In the genomic region with DNA sequence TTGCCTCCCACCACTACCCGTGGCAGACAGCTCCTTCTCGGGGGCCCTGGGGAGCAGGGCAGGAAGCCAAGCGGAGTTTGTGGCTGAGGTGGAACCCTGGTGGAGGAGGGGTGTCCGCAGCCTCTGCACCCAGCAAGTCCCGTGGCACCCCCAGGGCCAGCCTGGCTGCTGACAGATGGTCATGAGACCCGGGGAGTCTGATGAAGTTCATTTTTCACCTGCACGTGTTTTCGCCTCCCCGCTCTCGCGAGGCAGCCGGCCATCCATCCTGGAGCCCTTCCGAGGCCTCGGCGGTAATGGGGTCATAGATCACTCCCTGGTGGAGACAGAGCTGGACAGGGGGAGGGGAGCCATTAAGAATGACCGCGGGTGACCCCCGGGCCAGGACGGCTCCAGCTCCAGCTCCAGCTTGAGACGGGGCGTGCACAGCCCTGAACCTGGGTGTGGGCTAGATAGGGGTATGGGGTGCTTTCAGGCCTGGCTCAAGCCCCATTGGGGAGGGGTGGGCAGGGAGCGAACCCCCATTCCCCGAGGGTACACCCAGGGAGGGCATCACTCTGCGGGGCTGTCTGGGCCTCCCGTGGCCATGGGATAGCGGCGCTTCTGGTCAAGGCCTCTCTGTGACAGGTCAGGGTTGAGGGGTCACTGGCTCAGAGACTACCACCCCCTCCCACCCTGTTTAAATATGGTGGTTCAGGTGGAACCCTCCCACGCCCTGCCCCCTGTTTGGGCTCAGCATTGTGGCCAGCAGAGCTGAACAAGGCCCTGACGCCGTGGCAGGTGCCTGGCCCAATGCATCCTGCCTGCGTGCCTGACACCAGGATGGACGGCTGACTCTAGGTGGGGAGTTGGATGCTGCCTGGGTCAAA, we compare ENCODE assay signal across 15 cellular contexts.
DNase-seq lines count a peak whose midpoint lies in the region; ATAC-seq and TF ChIP-seq lines count a peak whose summit lies in the region.
"Had no signal": no experiment of that assay in that cellular context is flagged by ENCODE, and none has a peak within 500 bp of the region (broad histone marks: within the 10 kb centered on the region; RNA-seq: fewer than 3 reads in every experiment).

No MANE protein-coding gene starts in this region.

- TF ChIP-seq CTCF in chondrocyte (IDR thresholded peaks at IDR 0.05) (no peak), right lobe of liver (IDR thresholded peaks at IDR 0.05) (no peak)

- peaks cover 6% of the 10 kb centered on the region for H3K27me3 Mint-ChIP-seq in activated naive CD4-positive, alpha-beta T cell treated with anti-CD3 and anti-CD28 coated beads, Interleukin-2, amount 10 ng/mL, durations not matched to agents 7 days and 5 days
- H3K27me3 Mint-ChIP-seq in chondrocyte (ENCODE audit: low read depth): peaks cover 1% of the 10 kb centered on the region
- H3K27me3 Mint-ChIP-seq: activated CD4-positive, alpha-beta T cell treated with anti-CD3 and anti-CD28 coated beads, Interleukin-2, amount 10 ng/mL, durations not matched to agents 24 days and 14 days had no signal

- no peak overlapping the region for H3K4me3 Mint-ChIP-seq in activated naive CD4-positive, alpha-beta T cell treated with anti-CD3 and anti-CD28 coated beads, Interleukin-2, amount 10 ng/mL, durations not matched to agents 7 days and 5 days
- H3K4me3 Mint-ChIP-seq in chondrocyte (ENCODE audit: unreplicated experiment): no peak overlapping the region
- H3K4me3 Mint-ChIP-seq: activated CD4-positive, alpha-beta T cell treated with anti-CD3 and anti-CD28 coated beads, Interleukin-2, amount 10 ng/mL, durations not matched to agents 24 days and 14 days; endodermal cell; nephron had no signal

- H3K27ac ChIP-seq in right lobe of liver (no peak overlapping the region), urinary bladder (ENCODE audit: low read depth) (peak overlapping the region; percentile 63)
- H3K27ac ChIP-seq: gastrocnemius medialis had no signal

- intact Hi-C loops in right lobe of liver (cut with DNase I): no loop called here

- H3K36me3 ChIP-seq in right lobe of liver (no peaks in the 10 kb centered on the region), urinary bladder (ENCODE audit: insufficient read depth) (no peaks in the 10 kb centered on the region)
- H3K36me3 ChIP-seq: gastrocnemius medialis had no signal

- H3K4me3 ChIP-seq in right lobe of liver (no peak overlapping the region), urinary bladder (ENCODE audit: low read depth, low read length) (no peak overlapping the region)
- H3K4me3 ChIP-seq: gastrocnemius medialis, smooth muscle cell had no signal

- TF ChIP-seq POLR2A in right lobe of liver (IDR thresholded peaks at IDR 0.05): no peak

- ATAC-seq in right lobe of liver (peak in 2 of 4 donors; percentile 23 to 59), HG02798 (IDR thresholded peaks at IDR 0.05; ENCODE audit: poor library complexity, unreplicated experiment) (no peak), HG03159 (IDR thresholded peaks at IDR 0.05; ENCODE audit: unreplicated experiment) (no peak)
- ATAC-seq: gastrocnemius medialis had no signal

- CTCF ChIA-PET in activated naive CD4-positive, alpha-beta T cell treated with anti-CD3 and anti-CD28 coated beads, Interleukin-2, amount 10 ng/mL, durations not matched to agents 7 days and 5 days (lab: Charles Lee): interaction anchor here (1.3 to 1.4 kb wide), 2 partner anchors 9 to 231 kb away, joined by 3 read pairs; no protein-coding TSS in a partner anchor

- WGBS in right lobe of liver (ENCODE audit: insufficient coverage, low coverage, low lambda C conversion rate, missing lambda C conversion rate): 33% methylated on average over 9 of the region's 32 CpGs
- WGBS in urinary bladder: 79% methylated on average over 32 of the region's 32 CpGs

- H3K27ac Mint-ChIP-seq in activated naive CD4-positive, alpha-beta T cell treated with anti-CD3 and anti-CD28 coated beads, Interleukin-2, amount 10 ng/mL, durations not matched to agents 7 days and 5 days: no peak overlapping the region
- H3K27ac Mint-ChIP-seq in chondrocyte (ENCODE audit: unreplicated experiment): no peak overlapping the region
- H3K27ac Mint-ChIP-seq: activated CD4-positive, alpha-beta T cell treated with anti-CD3 and anti-CD28 coated beads, Interleukin-2, amount 10 ng/mL, durations not matched to agents 24 days and 14 days; endodermal cell had no signal

- H3K9me3 ChIP-seq in right lobe of liver: no peaks in the 10 kb centered on the region
- H3K9me3 ChIP-seq: gastrocnemius medialis had no signal

- peaks cover 0 to 12% (median 2%) of the 10 kb centered on the region in 4 donors for H3K4me1 ChIP-seq in right lobe of liver
- H3K4me1 ChIP-seq in urinary bladder (ENCODE audit: insufficient read depth): no peaks in the 10 kb centered on the region

- H3K36me3 Mint-ChIP-seq in activated naive CD4-positive, alpha-beta T cell treated with anti-CD3 and anti-CD28 coated beads, Interleukin-2, amount 10 ng/mL, durations not matched to agents 7 days and 5 days: no peaks in the 10 kb centered on the region
- H3K36me3 Mint-ChIP-seq in chondrocyte (ENCODE audit: low read depth): no peaks in the 10 kb centered on the region

- no peaks in the 10 kb centered on the region for H3K4me1 Mint-ChIP-seq in activated naive CD4-positive, alpha-beta T cell treated with anti-CD3 and anti-CD28 coated beads, Interleukin-2, amount 10 ng/mL, durations not matched to agents 7 days and 5 days
- H3K4me1 Mint-ChIP-seq in chondrocyte (ENCODE audit: low read depth): peaks cover 12% of the 10 kb centered on the region
- H3K4me1 Mint-ChIP-seq: activated CD4-positive, alpha-beta T cell treated with anti-CD3 and anti-CD28 coated beads, Interleukin-2, amount 10 ng/mL, durations not matched to agents 24 days and 14 days had no signal

- peaks cover 6% of the 10 kb centered on the region for H3K9me3 Mint-ChIP-seq in activated naive CD4-positive, alpha-beta T cell treated with anti-CD3 and anti-CD28 coated beads, Interleukin-2, amount 10 ng/mL, durations not matched to agents 7 days and 5 days
- H3K9me3 Mint-ChIP-seq in chondrocyte (ENCODE audit: low read depth): no peaks in the 10 kb centered on the region
- H3K9me3 Mint-ChIP-seq: endodermal cell, nephron had no signal

- DNase-seq in activated naive CD4-positive, alpha-beta T cell treated with anti-CD3 and anti-CD28 coated beads, Interleukin-2, amount 10 ng/mL, durations not matched to agents 7 days and 5 days: peak; percentile 18
- no peak for DNase-seq in activated naive CD4-positive, alpha-beta T cell (lab: John Stamatoyannopoulos, UW)
- peak; percentile 90 for DNase-seq in chondrocyte (ENCODE audit: low spot score)
- DNase-seq in right lobe of liver: peak in 2 of 3 donors; percentile 51 to 55
- DNase-seq in 8988T: no peak
- DNase-seq: activated CD4-positive, alpha-beta T cell treated with anti-CD3 and anti-CD28 coated beads, Interleukin-2, amount 10 ng/mL, durations not matched to agents 24 days and 14 days; endodermal cell; gastrocnemius medialis; NCI-H446; T-helper 2 cell had no signal

- no peaks in the 10 kb centered on the region for H3K27me3 ChIP-seq in right lobe of liver
- H3K27me3 ChIP-seq: gastrocnemius medialis had no signal

Comparison
In these comparisons a context has a peak if more than half of its experiments do, and no peak if none do; other contexts are left out.
1. DNase-seq: peak in activated naive CD4-positive, alpha-beta T cell treated with anti-CD3 and anti-CD28 coated beads, Interleukin-2, amount 10 ng/mL, durations not matched to agents 7 days and 5 days (single experiment), chondrocyte (single experiment) and right lobe of liver (2 of 3); none in activated naive CD4-positive, alpha-beta T cell (0 of 4) and 8988T (single experiment).